In genomic region chr14:24481622-24482324, GRCh38 we compare ENCODE assay signal across 8 cellular contexts. TPM values are rescaled to one million over a fixed set of nuclear protein-coding genes. Genes with fewer than 3 reads are reported as not detected.
DNase-seq lines count a peak whose midpoint lies in the region; ATAC-seq and TF ChIP-seq lines count a peak whose summit lies in the region.

No MANE protein-coding gene starts in this region.

- intact Hi-C loops in mammary epithelial cell (cut with micrococcal nuclease), result loop anchor here (1.0 to 5.0 kb wide), 2 partner anchors 126 to 198 kb away; partner anchors contain the start of gene GZMH
- intact Hi-C loops in upper lobe of right lung (cut with DNase I), result no loop called here

- H2AK5ac ChIP-seq in mesendoderm (ENCODE audit: low read length), result no peak overlapping the region

- CTCF ChIA-PET in mammary epithelial cell (lab: Charles Lee; ENCODE audit: low non-redundant PET), result no interaction called here

- H3K9me3 ChIP-seq in T-helper 17 cell (ENCODE audit: control insufficient read depth, low read length, poor library complexity, severe bottlenecking), result no peaks in the 10 kb centered on the region
- H3K9me3 ChIP-seq in mammary epithelial cell (replicated peaks; ENCODE audit: insufficient read depth, low read length), result no peaks in the 10 kb centered on the region
- H3K9me3 ChIP-seq in upper lobe of right lung, result no peaks in the 10 kb centered on the region

- H3K4me1 ChIP-seq in mammary epithelial cell (ENCODE audit: insufficient read depth, low read length), result peaks cover 8% of the 10 kb centered on the region
- no peaks in the 10 kb centered on the region for H3K4me1 ChIP-seq in mesendoderm (ENCODE audit: control insufficient read depth, low read depth, low read length)
- H3K4me1 ChIP-seq in upper lobe of right lung, result no peaks in the 10 kb centered on the region

- no peak overlapping the region for H4K8ac ChIP-seq in mesendoderm (ENCODE audit: low read depth, low read length)

- ATAC-seq in T-helper 17 cell (peak; percentile 39), upper lobe of right lung (peak; percentile 89), HG02610 (IDR thresholded peaks at IDR 0.05; ENCODE audit: unreplicated experiment) (no peak)

- H3K27ac ChIP-seq in mammary epithelial cell (ENCODE audit: insufficient read depth, low read depth, low read length) (no peak overlapping the region), mesendoderm (ENCODE audit: low read depth, low read length) (no peak overlapping the region), upper lobe of right lung (no peak overlapping the region)

- dilution Hi-C loops in mammary epithelial cell (cut with HindIII; ENCODE audit: low sequenced_read_pairs), result no loop called here

- H4K20me1 ChIP-seq in mammary epithelial cell (ENCODE audit: insufficient read depth, low read length), result no peaks in the 10 kb centered on the region

- 71% methylated on average over 11 of the region's 23 CpGs for WGBS in mammary epithelial cell (ENCODE audit: low coverage, missing lambda C conversion rate)
- WGBS in mesendoderm (ENCODE audit: extremely low coverage, insufficient coverage, low lambda C conversion rate), result no CpG with 5 or more reads among the region's 23 CpGs

- H2AFZ ChIP-seq in mammary epithelial cell (ENCODE audit: low read depth, low read length), result no peak overlapping the region

- no peaks in the 10 kb centered on the region for H3K79me2 ChIP-seq in mammary epithelial cell (ENCODE audit: insufficient read depth, low read length)
- no peaks in the 10 kb centered on the region for H3K79me2 ChIP-seq in mesendoderm (ENCODE audit: control insufficient read depth, insufficient read depth, low read length)

- no peak overlapping the region for H3K4ac ChIP-seq in mesendoderm (ENCODE audit: low read depth, low read length)

- H2BK5ac ChIP-seq in mesendoderm (ENCODE audit: low read length), result no peak overlapping the region

- H3K27ac Mint-ChIP-seq in T-helper 17 cell, result no peak overlapping the region

- DNase-seq in Caki2 (ENCODE audit: low read depth), result peak; percentile 3
- DNase-seq in GM19238 (ENCODE audit: insufficient read length, low spot score), result peak; percentile 53
- peak; percentile 93 for DNase-seq in HuH-7 (ENCODE audit: low spot score)
- DNase-seq in T-helper 17 cell, result no peak
- DNase-seq in mammary epithelial cell, result peak; percentile 33
- peak; percentile 88 for DNase-seq in mesendoderm
- DNase-seq in upper lobe of right lung, result peak; percentile 69

- no peaks in the 10 kb centered on the region for H3K27me3 ChIP-seq in mammary epithelial cell (ENCODE audit: insufficient read depth, low read length)
- no peaks in the 10 kb centered on the region for H3K27me3 ChIP-seq in mesendoderm (ENCODE audit: insufficient read depth, low read length, poor library complexity)
- no peaks in the 10 kb centered on the region for H3K27me3 ChIP-seq in upper lobe of right lung

- H3K4me1 Mint-ChIP-seq in T-helper 17 cell, result peaks cover 10% of the 10 kb centered on the region

- H2BK120ac ChIP-seq in mesendoderm (ENCODE audit: low read depth, low read length), result no peak overlapping the region

- H3K36me3 ChIP-seq in mammary epithelial cell (ENCODE audit: insufficient read depth, low read length), result no peaks in the 10 kb centered on the region
- H3K36me3 ChIP-seq in mesendoderm (ENCODE audit: control insufficient read depth, insufficient read depth, low read length), result no peaks in the 10 kb centered on the region
- H3K36me3 ChIP-seq in upper lobe of right lung, result no peaks in the 10 kb centered on the region

- no peak overlapping the region for H3K4me3 ChIP-seq in mammary epithelial cell (replicated peaks in 1 of 3; ENCODE audit: insufficient read depth in 1 of 3, low read depth in 2 of 3, low read length in 3 of 3)
- H3K4me3 ChIP-seq in mesendoderm (ENCODE audit: low read length), result no peak overlapping the region
- no peak overlapping the region for H3K4me3 ChIP-seq in upper lobe of right lung

- no peak overlapping the region for H3K4me2 ChIP-seq in mammary epithelial cell (ENCODE audit: insufficient read depth, low read depth, low read length)
- H3K4me2 ChIP-seq in mesendoderm (ENCODE audit: low read length), result no peak overlapping the region

- no peak overlapping the region for H4K5ac ChIP-seq in mesendoderm (ENCODE audit: low read length)

- H2BK15ac ChIP-seq in mesendoderm (replicated peaks; ENCODE audit: low read depth), result no peak overlapping the region

- peaks cover 3% of the 10 kb centered on the region for H3K36me3 Mint-ChIP-seq in T-helper 17 cell (ENCODE audit: low read depth)

- H3K56ac ChIP-seq in mesendoderm (ENCODE audit: low read length), result peak overlapping the region; percentile 30

- in situ Hi-C loops in Caki2 (cut with HindIII; ENCODE audit: low pct_unique_long_range_greater_than_20kb, low sequenced_read_pairs) (no loop called here), mammary epithelial cell (cut with MboI; ENCODE audit: low sequenced_read_pairs in 2 of 2) (no loop called here)

- TF ChIP-seq CTCF in mammary epithelial cell (conservative IDR thresholded peaks at IDR 0.05 in 1 of 2, IDR thresholded peaks at IDR 0.05 in 1 of 2; ENCODE audit: extremely low read depth in 1 of 2, insufficient read depth in 1 of 2, low read depth in 1 of 2, low read length in 2 of 2) (peak; percentile 83), upper lobe of right lung (IDR thresholded peaks at IDR 0.05) (peak; percentile 48)

- no peak overlapping the region for H3K18ac ChIP-seq in mesendoderm (ENCODE audit: low read length)

- no TSS peak for BruUV-seq in mammary epithelial cell (replicated peaks; lab: Mats Ljungman, UMichigan)

- no peaks in the 10 kb centered on the region for H3K79me1 ChIP-seq in mesendoderm (ENCODE audit: low read length)

- H3K27me3 Mint-ChIP-seq in T-helper 17 cell, result peaks cover 6% of the 10 kb centered on the region

- no peak overlapping the region for H3K4me3 Mint-ChIP-seq in T-helper 17 cell

- H3K23ac ChIP-seq in mesendoderm (ENCODE audit: low read length), result no peak overlapping the region

- H3K9ac ChIP-seq in mammary epithelial cell (ENCODE audit: insufficient read depth, low read length), result no peak overlapping the region
- no peak overlapping the region for H3K9ac ChIP-seq in mesendoderm (ENCODE audit: low read length)

RNA-seq across cellular contexts. Expression of gene CMA1, which starts 26.3 kb away (rescaled TPM):
- total RNA-seq in Caki2 (2014; rRNA removed; shearing (Covaris generic); ENCODE audit: low replicate concordance), result not detected in 2 replicates
- not detected for total RNA-seq in T-helper 17 cell
- not detected for total RNA-seq in mammary epithelial cell
- not detected for polyA plus RNA-seq in mammary epithelial cell
- not detected for polyA minus RNA-seq in mammary epithelial cell
- not detected for polyA plus RNA-seq in mesendoderm (2013, experiment 1 of 2)
- not detected for polyA plus RNA-seq in mesendoderm (2013, experiment 2 of 2)
- 1.4 TPM for total RNA-seq in upper lobe of right lung

RNA-seq across cellular contexts. Expression of gene SDR39U1, which starts 39.2 kb away (rescaled TPM):
- 17.2 and 31.0 TPM in 2 replicates for total RNA-seq in Caki2 (2014; rRNA removed; shearing (Covaris generic); ENCODE audit: low replicate concordance)
- 10 to 100 TPM; 64.3 to 82.6 TPM for total RNA-seq in T-helper 17 cell
- total RNA-seq in mammary epithelial cell, result 10 to 100 TPM in 1 of 2 donors, 1 to 10 TPM in 1; 8.8 to 39.1 TPM
- polyA plus RNA-seq in mammary epithelial cell, result 40.2 TPM
- polyA minus RNA-seq in mammary epithelial cell, result 9.8 TPM
- 34.8 TPM for polyA plus RNA-seq in mesendoderm (2013, experiment 1 of 2)
- polyA plus RNA-seq in mesendoderm (2013, experiment 2 of 2), result 39.1 TPM
- 61.6 TPM for total RNA-seq in upper lobe of right lung

RNA-seq across cellular contexts. Expression of gene KHNYN, which starts 52.0 kb away (rescaled TPM):
- total RNA-seq in Caki2 (2014; rRNA removed; shearing (Covaris generic); ENCODE audit: low replicate concordance), result 25.4 and 31.1 TPM in 2 replicates
- 100 to 1,000 TPM; 118 to 128 TPM for total RNA-seq in T-helper 17 cell
- total RNA-seq in mammary epithelial cell, result 10 to 100 TPM; 60.2 to 75.0 TPM
- polyA plus RNA-seq in mammary epithelial cell, result 16.7 TPM
- polyA minus RNA-seq in mammary epithelial cell, result 34.9 TPM
- polyA plus RNA-seq in mesendoderm (2013, experiment 1 of 2), result 6.0 TPM
- polyA plus RNA-seq in mesendoderm (2013, experiment 2 of 2), result 6.3 TPM
- total RNA-seq in upper lobe of right lung, result 56.2 TPM

RNA-seq across cellular contexts. Expression of gene CBLN3, which starts 52.3 kb away (rescaled TPM):
- 0.81 and 2.2 TPM in 2 replicates for total RNA-seq in Caki2 (2014; rRNA removed; shearing (Covaris generic); ENCODE audit: low replicate concordance)
- total RNA-seq in T-helper 17 cell, result 1 to 10 TPM; 4.2 to 6.0 TPM
- 1 to 10 TPM; 1.3 to 3.1 TPM for total RNA-seq in mammary epithelial cell
- 0.78 TPM for polyA plus RNA-seq in mammary epithelial cell
- not detected for polyA minus RNA-seq in mammary epithelial cell
- 0.20 TPM for polyA plus RNA-seq in mesendoderm (2013, experiment 1 of 2)
- 0.22 TPM for polyA plus RNA-seq in mesendoderm (2013, experiment 2 of 2)
- total RNA-seq in upper lobe of right lung, result 2.9 TPM

Comparison
In these comparisons a context has a peak if more than half of its experiments do, and no peak if none do; other contexts are left out.
1. DNase-seq: peak in Caki2 (single experiment), GM19238 (single experiment), HuH-7 (single experiment), mammary epithelial cell (single experiment), mesendoderm (single experiment) and upper lobe of right lung (single experiment); none in T-helper 17 cell (0 of 3).